Comparison of ENCODE assay signal across 16 cellular contexts in genomic region chr1:89489037-89489729, GRCh38. TPM values are rescaled to one million over a fixed set of nuclear protein-coding genes. Genes with fewer than 3 reads are reported as not detected.
DNase-seq lines count a peak whose midpoint lies in the region; ATAC-seq and TF ChIP-seq lines count a peak whose summit lies in the region.
"Had no signal": no experiment of that assay in that cellular context is flagged by ENCODE, and none has a peak within 500 bp of the region (broad histone marks: within the 10 kb centered on the region; RNA-seq: fewer than 3 reads in every experiment).

No MANE protein-coding gene starts in this region.

- no peaks in the 10 kb centered on the region for H3F3A ChIP-seq in smooth muscle cell (ENCODE audit: low read depth)

- no peaks in the 10 kb centered on the region for H4K20me1 ChIP-seq in smooth muscle cell (ENCODE audit: low read depth)

- no peak overlapping the region for H3K4me2 ChIP-seq in smooth muscle cell

- H3K36me3 ChIP-seq in heart right ventricle (no peaks in the 10 kb centered on the region), aorta (ENCODE audit: control insufficient read depth in 1 of 2, insufficient read depth in 2 of 2, low read length in 1 of 2) (no peaks in the 10 kb centered on the region), smooth muscle cell (ENCODE audit: low read depth) (no peaks in the 10 kb centered on the region)

- peak; percentile 46 for DNase-seq in Right ventricle myocardium superior
- no peak for DNase-seq in heart right ventricle
- peak; percentile 41 for DNase-seq in RPMI7951 (ENCODE audit: low read depth)
- peak; percentile 21 for DNase-seq in fibroblast of peridontal ligament (ENCODE audit: extremely low read depth)
- DNase-seq in aorta: no peak
- DNase-seq in smooth muscle cell (lab: John Stamatoyannopoulos, UW; ENCODE audit: unreplicated experiment): no peak
- DNase-seq in islet precursor cell: no peak
- DNase-seq: ACHN; DMS79; hippocampal formation; NCI-H2227 treated with DMSO at 0.1 percent for 48 hours; stimulated activated CD4-positive, alpha-beta T cell treated with anti-CD3 and anti-CD28 coated beads, Interleukin-2, amount 100 ng/mL, for 48 hours had no signal

- H3K9me3 ChIP-seq in heart right ventricle (no peaks in the 10 kb centered on the region), aorta (ENCODE audit: control insufficient read depth, low read length) (peaks cover 2% of the 10 kb centered on the region), smooth muscle cell (replicated peaks; ENCODE audit: low read depth) (no peaks in the 10 kb centered on the region)

- TF ChIP-seq CTCF in heart right ventricle (IDR thresholded peaks at IDR 0.05): no peak
- no peak for TF ChIP-seq CTCF in smooth muscle cell (IDR thresholded peaks at IDR 0.05; ENCODE audit: borderline replicate concordance, insufficient read depth, poor library complexity, severe bottlenecking)

- no peak overlapping the region for H3K27ac ChIP-seq in heart right ventricle
- H3K27ac ChIP-seq in aorta (ENCODE audit: low read depth in 1 of 2, low read length in 2 of 2): no peak overlapping the region
- no peak overlapping the region for H3K27ac ChIP-seq in smooth muscle cell (ENCODE audit: low read depth)
- H3K27ac ChIP-seq: VCaP had no signal

- no peak overlapping the region for H3K9ac ChIP-seq in smooth muscle cell (ENCODE audit: low read depth)

- H3K4me3 ChIP-seq in heart right ventricle (no peak overlapping the region), aorta (ENCODE audit: low read length in 2 of 2) (no peak overlapping the region), smooth muscle cell (no peak overlapping the region)
- H3K4me3 ChIP-seq: K562 had no signal

- H2AFZ ChIP-seq in smooth muscle cell (ENCODE audit: low read depth): no peak overlapping the region

- no peaks in the 10 kb centered on the region for H3K79me2 ChIP-seq in smooth muscle cell (ENCODE audit: low read depth)

- H3K4me1 ChIP-seq in heart right ventricle: peaks cover 0 to 10% (median 0%) of the 10 kb centered on the region in 9 donors
- no peaks in the 10 kb centered on the region for H3K4me1 ChIP-seq in aorta (ENCODE audit: control insufficient read depth in 1 of 2, insufficient read depth in 2 of 2, low read length in 2 of 2)
- no peaks in the 10 kb centered on the region for H3K4me1 ChIP-seq in smooth muscle cell (ENCODE audit: low read depth)

- 85 to 91% methylated on average over 2 of the region's 2 CpGs for WGBS in heart right ventricle, 2 donors
- WGBS in aorta, 2 donors: 46% methylated on average over 2 of the region's 2 CpGs
- WGBS in smooth muscle cell (ENCODE audit: low lambda C conversion rate): 94% methylated on average over 2 of the region's 2 CpGs

- intact Hi-C loops in Right ventricle myocardium superior (cut with DNase I): loop anchor here (5.0 kb wide), 1 partner anchor 108 kb away; no protein-coding TSS in a partner anchor
- intact Hi-C loops in heart right ventricle (cut with DNase I): loop anchor here in 6 of 10 donors (5.0 to 10.0 kb wide), 6 partner anchors 33 to 506 kb away; partner anchors contain the start of genes LRRC8B (in 1 of the 6) and ZNF326 (in 1 of the 6)
- intact Hi-C loops in aorta (cut with DNase I): loop anchor here in 1 of 2 donors (5.0 kb wide), 1 partner anchor 98 kb away; no protein-coding TSS in a partner anchor

- H3K27me3 ChIP-seq in heart right ventricle (no peaks in the 10 kb centered on the region), aorta (ENCODE audit: control insufficient read depth in 1 of 2, insufficient read depth in 2 of 2, low read length in 1 of 2) (no peaks in the 10 kb centered on the region), smooth muscle cell (ENCODE audit: low read depth) (no peaks in the 10 kb centered on the region)

- ATAC-seq in Right ventricle myocardium superior (ENCODE audit: poor library complexity): no peak
- ATAC-seq in heart right ventricle: no peak
- ATAC-seq in aorta (ENCODE audit: low FRiP score): peak; percentile 33
- ATAC-seq in GM21576 (IDR thresholded peaks at IDR 0.05; ENCODE audit: unreplicated experiment): no peak
- ATAC-seq: K562; stimulated activated memory B cell treated with anti-CD40 and anti-IgM and Interleukin-4, amounts not matched to agents 10 μg/mL and 1 μg/mL and 100 μg/mL, for 72 hours had no signal

RNA-seq across cellular contexts. Expression of gene LRRC8B, which starts 35.4 kb away (rescaled TPM):
- total RNA-seq in Right ventricle myocardium superior: 2.5 TPM
- total RNA-seq in heart right ventricle: 1 to 10 TPM; 2.4 to 6.6 (median 4.5) TPM
- 1 to 10 TPM; 1.7 to 2.2 TPM for polyA plus RNA-seq in heart right ventricle
- 0.49 and 1.1 TPM in 2 replicates for total RNA-seq in RPMI7951 (2014; rRNA removed; shearing (Covaris generic))
- 1 to 10 TPM; 4.4 to 5.9 TPM for total RNA-seq in aorta
- polyA plus RNA-seq in aorta: under 1 TPM; 0.72 to 0.88 TPM
- 3.9 and 4.6 TPM in 2 replicates for total RNA-seq in smooth muscle cell
- polyA plus RNA-seq in smooth muscle cell: 0.98 and 1.5 TPM in 2 replicates

Comparison
In these comparisons a context has a peak if more than half of its experiments do, and no peak if none do; other contexts are left out.
1. DNase-seq: peak in Right ventricle myocardium superior (single experiment), RPMI7951 (single experiment) and fibroblast of peridontal ligament (single experiment); none in heart right ventricle (0 of 2), aorta (0 of 2), smooth muscle cell (single experiment) and islet precursor cell (single experiment).